18 cellular contexts compared by ENCODE assay signal in the genomic region with DNA sequence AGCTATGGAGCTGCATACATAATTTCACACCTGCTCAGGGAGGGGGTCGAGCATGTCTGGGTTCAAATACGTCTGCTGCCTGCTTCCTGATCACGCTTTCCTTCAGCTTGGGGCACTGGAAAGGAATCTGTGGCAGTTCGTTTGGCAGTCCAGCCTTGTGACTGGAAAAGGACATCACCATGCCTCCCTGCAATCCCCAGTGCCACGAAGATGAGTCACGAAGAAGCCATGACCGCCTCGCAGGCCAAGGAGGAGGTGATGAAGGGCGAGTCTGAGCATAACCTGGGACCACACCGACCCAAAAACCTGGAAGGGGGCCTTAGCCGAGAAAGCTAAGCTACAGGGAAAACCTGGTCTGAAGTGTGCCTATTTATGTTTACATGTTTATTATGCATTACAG. TPM values are rescaled to one million over a fixed set of nuclear protein-coding genes. Genes with fewer than 3 reads are reported as not detected.
DNase-seq lines count a peak whose midpoint lies in the region; ATAC-seq, FAIRE-seq and TF ChIP-seq lines count a peak whose summit lies in the region.
"Had no signal": no experiment of that assay in that cellular context is flagged by ENCODE, and none has a peak within 500 bp of the region (broad histone marks: within the 10 kb centered on the region; RNA-seq: fewer than 3 reads in every experiment).

No MANE protein-coding gene starts in this region.

- peaks cover 98% of the 10 kb centered on the region for H3K4me1 Mint-ChIP-seq in nephron progenitor cell
- H3K4me1 Mint-ChIP-seq: immature natural killer cell had no signal

- H3K4me3 Mint-ChIP-seq in nephron progenitor cell = no peak overlapping the region
- H3K4me3 Mint-ChIP-seq: immature natural killer cell had no signal

- H3K36me3 ChIP-seq in cardiac muscle cell (peaks cover 36% of the 10 kb centered on the region), esophagus squamous epithelium (peaks cover 16 to 86% (median 32%) of the 10 kb centered on the region in 3 donors), A673 (ENCODE audit: insufficient read depth, low read length, poor library complexity, severe bottlenecking) (peaks cover 73% of the 10 kb centered on the region)

- ATAC-seq in Right ventricle myocardium inferior = no peak
- ATAC-seq: GM12878 had no signal

- peaks cover 53% of the 10 kb centered on the region for H3K4me1 ChIP-seq in cardiac muscle cell (ENCODE audit: low read depth)
- H3K4me1 ChIP-seq in esophagus squamous epithelium = peaks cover 36 to 100% (median 93%) of the 10 kb centered on the region in 3 donors
- H3K4me1 ChIP-seq in A673 (ENCODE audit: insufficient read depth, low read length, poor library complexity, severe bottlenecking) = peaks cover 20% of the 10 kb centered on the region

- H3K9me3 ChIP-seq in cardiac muscle cell (ENCODE audit: low read depth) = no peaks in the 10 kb centered on the region
- no peaks in the 10 kb centered on the region for H3K9me3 ChIP-seq in esophagus squamous epithelium
- H3K9me3 ChIP-seq in A673 (ENCODE audit: low read depth, low read length, poor library complexity, severe bottlenecking) = no peaks in the 10 kb centered on the region
- H3K9me3 ChIP-seq: neutrophil had no signal

- WGBS in esophagus squamous epithelium, 2 donors = 25 to 31% methylated on average over 5 to 8 of the region's 11 CpGs

- peak; percentile 35 for FAIRE-seq in urothelium cell line (lab: Jason Lieb, UNC)
- FAIRE-seq: GM12878 had no signal

- POLR2A ChIA-PET in A673 (lab: Charles Lee; ENCODE audit: low non-redundant PET) = no interaction called here

- BruUV-seq in A673 (replicated peaks; lab: Mats Ljungman, UMichigan) = no TSS peak

- H3K27me3 ChIP-seq in cardiac muscle cell (no peaks in the 10 kb centered on the region), esophagus squamous epithelium (no peaks in the 10 kb centered on the region), A673 (replicated peaks; ENCODE audit: insufficient read depth, low read depth, low read length, poor library complexity) (no peaks in the 10 kb centered on the region)
- H3K27me3 ChIP-seq: neutrophil had no signal

- DNase-seq in cardiac muscle cell (ENCODE audit: low read depth in 1 of 2, low spot score in 1 of 2) (no peak), Right ventricle myocardium inferior (ENCODE audit: missing footprints) (no peak), esophagus squamous epithelium (lab: John Stamatoyannopoulos, UW) (no peak), nephron progenitor cell (no peak), urothelium cell line (ENCODE audit: low spot score) (peak; percentile 29), A673 (ENCODE audit: low spot score) (no peak), NCI-H345 treated with DMSO at 0.1 percent for 48 hours (lab: John Stamatoyannopoulos, UW; ENCODE audit: unreplicated experiment) (no peak), DMS114 treated with DMSO at 0.1 percent for 48 hours (lab: John Stamatoyannopoulos, UW; ENCODE audit: unreplicated experiment) (no peak)
- DNase-seq: activated CD4-positive, CD25-positive, alpha-beta regulatory T cell treated with anti-CD3 and anti-CD28 coated beads, Interleukin-2, amount 50 U/mL, for 72 hours; activated T-cell treated with anti-CD3 and anti-CD28 coated beads, Interleukin-2, amount 50 U/mL, for 48 hours; DMS 273 treated with DMSO at 0.1 percent for 48 hours; H7; immature natural killer cell; NCI-H1436; stimulated activated CD4-positive, alpha-beta T cell treated with anti-CD3 and anti-CD28 coated beads, Interleukin-4, amount 100 ng/mL, for 4 hours had no signal

- H3K27ac Mint-ChIP-seq in nephron progenitor cell = peak overlapping the region; percentile 72
- H3K27ac Mint-ChIP-seq: immature natural killer cell had no signal

- peaks cover 95% of the 10 kb centered on the region for H3K36me3 Mint-ChIP-seq in nephron progenitor cell (ENCODE audit: low read depth)

- CTCF ChIA-PET in A673 (lab: Charles Lee) = no interaction called here

- TF ChIP-seq POLR2A in esophagus squamous epithelium (IDR thresholded peaks at IDR 0.05) = no peak

- no peak for TF ChIP-seq CTCF in cardiac muscle cell (IDR thresholded peaks at IDR 0.05; ENCODE audit: low read depth, low read length)
- no peak for TF ChIP-seq CTCF in esophagus squamous epithelium (IDR thresholded peaks at IDR 0.05)
- no peak for TF ChIP-seq CTCF in nephron progenitor cell (IDR thresholded peaks at IDR 0.05)
- no peak for TF ChIP-seq CTCF in A673 (conservative IDR thresholded peaks at IDR 0.05; ENCODE audit: low read depth, low read length)

- peak overlapping the region; percentile 79 for H3K27ac ChIP-seq in cardiac muscle cell
- H3K27ac ChIP-seq in esophagus squamous epithelium = peak overlapping the region; percentile 74 to 99 (median 88)
- no peak overlapping the region for H3K27ac ChIP-seq in A673 (ENCODE audit: low read depth, low read length, poor library complexity, severe bottlenecking)
- H3K27ac ChIP-seq: 22Rv1, neutrophil had no signal

- intact Hi-C loops in Right ventricle myocardium inferior (cut with DNase I) = no loop called here
- intact Hi-C loops in esophagus squamous epithelium (cut with DNase I) = loop anchor here (10.0 kb wide), 2 partner anchors 66 to 106 kb away; no protein-coding TSS in a partner anchor
- intact Hi-C loops in A673 (cut with micrococcal nuclease; ENCODE audit: unreplicated experiment) = no loop called here

- no peaks in the 10 kb centered on the region for H3K9me3 Mint-ChIP-seq in nephron progenitor cell
- H3K9me3 Mint-ChIP-seq: immature natural killer cell had no signal

- H3K27me3 Mint-ChIP-seq in nephron progenitor cell (ENCODE audit: low read depth, poor library complexity) = peaks cover 3% of the 10 kb centered on the region

- H3K4me3 ChIP-seq in cardiac muscle cell (no peak overlapping the region), esophagus squamous epithelium (peak overlapping the region in 1 of 4 donors; percentile 15), A673 (ENCODE audit: low read depth, low read length, poor library complexity, severe bottlenecking) (no peak overlapping the region)
- H3K4me3 ChIP-seq: GM12878 had no signal

RNA-seq across cellular contexts. Expression of gene JAG1, which starts 13.1 kb away (rescaled TPM):
- total RNA-seq in cardiac muscle cell = 45.3 and 53.2 TPM in 2 replicates
- polyA plus RNA-seq in cardiac muscle cell = 18.3 and 21.3 TPM in 2 replicates
- 24.4 TPM for total RNA-seq in Right ventricle myocardium inferior
- 100 to 1,000 TPM in 3 of 4 donors, 10 to 100 TPM in 1; 89.6 to 182 (median 123) TPM for total RNA-seq in esophagus squamous epithelium
- 42.9 and 57.5 TPM in 2 replicates for total RNA-seq in A673 (2021)
